In the genomic region with DNA sequence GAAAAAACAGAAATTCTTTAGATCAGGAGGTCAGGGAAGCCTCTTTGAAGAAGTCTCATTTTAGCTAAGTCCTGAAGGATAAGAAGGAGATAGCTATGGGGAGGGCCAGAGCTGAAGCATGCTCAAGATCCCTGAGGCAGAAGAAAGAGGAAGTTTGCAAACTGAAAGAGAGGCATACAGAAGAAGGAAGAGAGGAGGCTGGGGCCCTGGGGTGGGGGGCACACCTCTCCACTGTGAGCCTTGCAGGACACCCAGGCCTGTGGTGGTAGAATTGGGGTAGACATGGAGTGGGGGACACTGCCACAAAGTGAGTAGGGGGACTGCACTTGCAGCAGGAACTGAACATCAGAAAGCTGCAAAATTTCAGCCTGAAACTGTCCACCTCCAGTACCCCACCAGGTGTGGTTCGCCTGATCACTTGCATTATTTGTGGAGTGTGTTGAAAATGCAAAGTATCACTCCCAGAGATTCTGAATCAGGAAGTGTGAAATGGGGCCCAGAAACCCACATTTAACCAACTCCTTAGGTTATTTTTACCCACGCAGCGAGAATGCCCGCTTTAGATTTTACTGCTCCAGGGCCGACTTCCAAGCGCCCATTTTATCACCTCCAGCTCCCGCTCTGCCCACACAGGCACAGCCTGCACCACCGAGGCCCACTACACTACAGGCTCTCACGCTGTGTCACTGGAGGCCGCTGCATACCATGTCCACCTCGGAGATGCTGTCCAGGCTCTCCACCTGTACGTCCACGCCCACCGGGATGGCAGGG, we compare ENCODE assay signal across 16 cellular contexts. TPM values are rescaled to one million over a fixed set of nuclear protein-coding genes. Genes with fewer than 3 reads are reported as not detected.
DNase-seq lines count a peak whose midpoint lies in the region; ATAC-seq and TF ChIP-seq lines count a peak whose summit lies in the region.
"Had no signal": no experiment of that assay in that cellular context is flagged by ENCODE, and none has a peak within 500 bp of the region (broad histone marks: within the 10 kb centered on the region; RNA-seq: fewer than 3 reads in every experiment).

No MANE protein-coding gene starts in this region.

- H2BK120ac ChIP-seq in mesenchymal stem cell (ENCODE audit: low read depth, low read length): no peak overlapping the region

- intact Hi-C loops in left cardiac atrium (cut with DNase I) (no loop called here), left ventricle myocardium inferior (cut with micrococcal nuclease) (no loop called here), upper lobe of right lung (cut with DNase I) (no loop called here)

- H3K9ac ChIP-seq in mesenchymal stem cell (ENCODE audit: low read length): no peak overlapping the region

- H3K27me3 ChIP-seq in left ventricle myocardium inferior (ENCODE audit: low read depth): no peaks in the 10 kb centered on the region
- H3K27me3 ChIP-seq in upper lobe of right lung: no peaks in the 10 kb centered on the region
- H3K27me3 ChIP-seq in mesenchymal stem cell (ENCODE audit: control insufficient read depth in 1 of 2, insufficient read depth in 1 of 2, low read length in 2 of 2): peaks cover 16 to 68% of the 10 kb centered on the region in 2 experiments
- H3K27me3 ChIP-seq in GM23338 (ENCODE audit: insufficient read depth): no peaks in the 10 kb centered on the region

- peaks cover 16% of the 10 kb centered on the region for H3K27me3 Mint-ChIP-seq in GM23338 (ENCODE audit: insufficient read depth, low read depth, poor library complexity)
- H3K27me3 Mint-ChIP-seq: stimulated activated naive CD8-positive, alpha-beta T cell treated with anti-CD3 and anti-CD28 coated beads, Interleukin-15, Interleukin-2, amounts not matched to agents 100 ng/mL and 50 ng/mL, for 24 hours had no signal

- no peak overlapping the region for H2BK15ac ChIP-seq in mesenchymal stem cell (ENCODE audit: low read depth, poor library complexity, severe bottlenecking)

- no peaks in the 10 kb centered on the region for H3K9me2 ChIP-seq in GM23338 (ENCODE audit: insufficient read depth)

- no peak overlapping the region for H3K18ac ChIP-seq in mesenchymal stem cell (ENCODE audit: low read depth in 1 of 2, low read length in 2 of 2)

- ATAC-seq in left cardiac atrium (peak; percentile 21 to 35), HG02885 (IDR thresholded peaks at IDR 0.05; ENCODE audit: poor library complexity, unreplicated experiment) (peak; percentile 80), upper lobe of right lung (peak; percentile 48), GM23338 (no peak)

- no peak overlapping the region for H3K27ac Mint-ChIP-seq in GM23338
- H3K27ac Mint-ChIP-seq: stimulated activated naive CD8-positive, alpha-beta T cell treated with anti-CD3 and anti-CD28 coated beads, Interleukin-15, Interleukin-2, amounts not matched to agents 100 ng/mL and 50 ng/mL, for 24 hours had no signal

- H3K4me2 ChIP-seq in mesenchymal stem cell (ENCODE audit: low read length, poor library complexity, severe bottlenecking) (no peak overlapping the region), GM23338 (no peak overlapping the region)

- H3K36me3 ChIP-seq in left ventricle myocardium inferior (no peaks in the 10 kb centered on the region), upper lobe of right lung (no peaks in the 10 kb centered on the region), mesenchymal stem cell (ENCODE audit: control insufficient read depth in 1 of 2, insufficient read depth in 2 of 2, low read depth in 1 of 2, low read length in 2 of 2) (no peaks in the 10 kb centered on the region), GM23338 (ENCODE audit: insufficient read depth) (no peaks in the 10 kb centered on the region)

- H4K91ac ChIP-seq in mesenchymal stem cell (ENCODE audit: low read length): no peak overlapping the region

- no peaks in the 10 kb centered on the region for H4K20me1 ChIP-seq in GM23338 (replicated peaks; ENCODE audit: insufficient read depth)

- no peak overlapping the region for H3K4me3 ChIP-seq in left ventricle myocardium inferior
- no peak overlapping the region for H3K4me3 ChIP-seq in upper lobe of right lung
- no peak overlapping the region for H3K4me3 ChIP-seq in mesenchymal stem cell (ENCODE audit: insufficient read depth in 1 of 2, low read depth in 1 of 2, low read length in 2 of 2)
- no peak overlapping the region for H3K4me3 ChIP-seq in GM23338
- H3K4me3 ChIP-seq: skin epidermis had no signal

- H3K4me3 Mint-ChIP-seq in GM23338: no peak overlapping the region
- H3K4me3 Mint-ChIP-seq: stimulated activated naive CD8-positive, alpha-beta T cell treated with anti-CD3 and anti-CD28 coated beads, Interleukin-15, Interleukin-2, amounts not matched to agents 100 ng/mL and 50 ng/mL, for 24 hours had no signal

- H3K4me1 ChIP-seq in left ventricle myocardium inferior (peaks cover 31% of the 10 kb centered on the region), upper lobe of right lung (no peaks in the 10 kb centered on the region), mesenchymal stem cell (ENCODE audit: control insufficient read depth, insufficient read depth, low read depth, low read length) (peaks cover 6% of the 10 kb centered on the region), GM23338 (ENCODE audit: insufficient read depth) (no peaks in the 10 kb centered on the region)

- DNase-seq in left cardiac atrium (no peak), left ventricle myocardium inferior (no peak), OCI-M1 (lab: John Stamatoyannopoulos, UW) (peak; percentile 85), upper lobe of right lung (no peak), NCI-H1417 treated with DMSO at 0.1 percent for 48 hours (lab: John Stamatoyannopoulos, UW) (no peak), mesenchymal stem cell (no peak), GM23338 (ENCODE audit: low spot score) (no peak)
- DNase-seq: foreskin fibroblast, midbrain, NCI-H1417, SHP77 treated with DMSO at 0.1 percent for 48 hours had no signal

- H3K79me2 ChIP-seq in GM23338 (replicated peaks; ENCODE audit: insufficient read depth): no peaks in the 10 kb centered on the region

- H3K4me1 Mint-ChIP-seq in GM23338: no peaks in the 10 kb centered on the region; the same call in 2 of the 3 replicates

- H3F3A ChIP-seq in GM23338 (replicated peaks; ENCODE audit: low read depth): no peaks in the 10 kb centered on the region

- 94% methylated on average over 14 of the region's 14 CpGs for WGBS in mesenchymal stem cell

- no peak overlapping the region for H2BK12ac ChIP-seq in mesenchymal stem cell (ENCODE audit: low read length in 2 of 2)

- H3K36me3 Mint-ChIP-seq in GM23338 (ENCODE audit: low read depth): no peaks in the 10 kb centered on the region

- no peak overlapping the region for H3K23ac ChIP-seq in mesenchymal stem cell (ENCODE audit: low read length in 2 of 2)

- no peak overlapping the region for H2AK5ac ChIP-seq in mesenchymal stem cell (ENCODE audit: low read length, severe bottlenecking)

- H3K9me3 ChIP-seq in left ventricle myocardium inferior (replicated peaks) (no peaks in the 10 kb centered on the region), upper lobe of right lung (no peaks in the 10 kb centered on the region), mesenchymal stem cell (ENCODE audit: control insufficient read depth, low read length) (no peaks in the 10 kb centered on the region)

- H3K14ac ChIP-seq in mesenchymal stem cell (ENCODE audit: low read length in 2 of 2): no peak overlapping the region

- H2AFZ ChIP-seq in mesenchymal stem cell (ENCODE audit: low read depth, low read length) (no peak overlapping the region), GM23338 (no peak overlapping the region)

- no peak overlapping the region for H3K4ac ChIP-seq in mesenchymal stem cell (ENCODE audit: low read depth in 1 of 2, low read length in 2 of 2)

- H2BK5ac ChIP-seq in mesenchymal stem cell (ENCODE audit: low read depth, low read length, poor library complexity, severe bottlenecking): no peak overlapping the region

- H4K8ac ChIP-seq in mesenchymal stem cell (ENCODE audit: low read length): no peak overlapping the region

- H3K79me1 ChIP-seq in mesenchymal stem cell (replicated peaks; ENCODE audit: low read length, poor library complexity, severe bottlenecking): no peaks in the 10 kb centered on the region

- no peak overlapping the region for H3K27ac ChIP-seq in left ventricle myocardium inferior (replicated peaks)
- H3K27ac ChIP-seq in upper lobe of right lung: no peak overlapping the region
- no peak overlapping the region for H3K27ac ChIP-seq in mesenchymal stem cell (ENCODE audit: low read length, poor library complexity, severe bottlenecking)
- H3K27ac ChIP-seq in GM23338 (ENCODE audit: low read depth): no peak overlapping the region
- H3K27ac ChIP-seq: skin epidermis had no signal

- TF ChIP-seq CTCF in left ventricle myocardium inferior (IDR thresholded peaks at IDR 0.05; ENCODE audit: borderline replicate concordance) (no peak), upper lobe of right lung (IDR thresholded peaks at IDR 0.05) (no peak), GM23338 (conservative IDR thresholded peaks at IDR 0.05; ENCODE audit: low read depth in 2 of 2) (no peak)

- H3K9me3 Mint-ChIP-seq in GM23338: no peaks in the 10 kb centered on the region
- H3K9me3 Mint-ChIP-seq: stimulated activated naive CD8-positive, alpha-beta T cell treated with anti-CD3 and anti-CD28 coated beads, Interleukin-15, Interleukin-2, amounts not matched to agents 100 ng/mL and 50 ng/mL, for 24 hours had no signal

TF ChIP-seq in GM23338, 12 proteins besides CTCF, POLR2A, EP300 and RAD21 (continues in another document):
- TF ChIP-seq STAT1 (IDR thresholded peaks at IDR 0.05; ENCODE audit: unreplicated experiment): no peak

RNA-seq across cellular contexts. Expression of a gene that starts 44.0 kb away (rescaled TPM):
- total RNA-seq in left cardiac atrium (under 1 TPM; 0.53 to 0.97 TPM), left ventricle myocardium inferior (0.69 TPM), upper lobe of right lung (1.4 TPM)
- polyA plus RNA-seq in mesenchymal stem cell (2013, experiment 1 of 2): 0.14 TPM
- polyA plus RNA-seq in mesenchymal stem cell (2013, experiment 2 of 2): 0.11 TPM
- 0.39 TPM in 1 of 2 replicates, not detected in the other for total RNA-seq in GM23338 (2014; rRNA removed; shearing (Covaris generic))
- polyA plus RNA-seq in GM23338 (2016; fragmentation: Nextera tagmentation; extraction: Ambion mirVana): not detected in 2 replicates

RNA-seq across cellular contexts. Expression of a gene that starts 54.0 kb away (rescaled TPM):
- not detected for total RNA-seq in left cardiac atrium
- not detected for total RNA-seq in left ventricle myocardium inferior
- not detected for total RNA-seq in upper lobe of right lung
- not detected for polyA plus RNA-seq in mesenchymal stem cell (2013, experiment 1 of 2)
- not detected for polyA plus RNA-seq in mesenchymal stem cell (2013, experiment 2 of 2)
- total RNA-seq in GM23338 (2014; rRNA removed; shearing (Covaris generic)): 0.14 and 0.16 TPM in 2 replicates
- polyA plus RNA-seq in GM23338 (2016; fragmentation: Nextera tagmentation; extraction: Ambion mirVana): 0.12 and 0.37 TPM in 2 replicates
- total RNA-seq: bronchial epithelial cell had no signal
- polyA plus RNA-seq: AG04450 had no signal
